In genomic region chr1:114458208-114458777, GRCh38 we compare ENCODE assay signal across 9 cellular contexts. TPM values are rescaled to one million over a fixed set of nuclear protein-coding genes. Genes with fewer than 3 reads are reported as not detected.
DNase-seq lines count a peak whose midpoint lies in the region; ATAC-seq and TF ChIP-seq lines count a peak whose summit lies in the region.
"Had no signal": no experiment of that assay in that cellular context is flagged by ENCODE, and none has a peak within 500 bp of the region (broad histone marks: within the 10 kb centered on the region; RNA-seq: fewer than 3 reads in every experiment).

No MANE protein-coding gene starts in this region.

- H3K4me1 ChIP-seq in mucosa of descending colon (ENCODE audit: low read depth): no peaks in the 10 kb centered on the region

- H3K9me3 Mint-ChIP-seq in Calu3 (ENCODE audit: low read depth, unreplicated experiment): no peaks in the 10 kb centered on the region
- H3K9me3 Mint-ChIP-seq in brain: no peaks in the 10 kb centered on the region

- peak overlapping the region; percentile 96 for H3K27ac Mint-ChIP-seq in Calu3 (ENCODE audit: unreplicated experiment)
- H3K27ac Mint-ChIP-seq in brain: peak overlapping the region in 4 of 5 experiments; percentile 4 to 88 (median 60)

- CTCF ChIA-PET in Calu3 (lab: Charles Lee): no interaction called here

- no peaks in the 10 kb centered on the region for H3K36me3 ChIP-seq in mucosa of descending colon (ENCODE audit: low read depth)

- ATAC-seq in mucosa of descending colon: peak; percentile 31
- no peak for ATAC-seq in GM21619 (IDR thresholded peaks at IDR 0.05; ENCODE audit: unreplicated experiment)
- ATAC-seq in GM19328 (IDR thresholded peaks at IDR 0.05; ENCODE audit: unreplicated experiment): no peak
- ATAC-seq in HG03520 (IDR thresholded peaks at IDR 0.05; ENCODE audit: unreplicated experiment): no peak
- ATAC-seq in HG02588 (IDR thresholded peaks at IDR 0.05; ENCODE audit: unreplicated experiment): no peak

- DNase-seq in Calu3 (peak; percentile 49), M059J (ENCODE audit: low read depth) (peak; percentile 66), mucosa of descending colon (no peak)
- DNase-seq: left cardiac atrium had no signal

- H3K4me1 Mint-ChIP-seq in Calu3 (ENCODE audit: low read depth, unreplicated experiment): peaks cover 20% of the 10 kb centered on the region
- H3K4me1 Mint-ChIP-seq in brain: peaks cover 9% of the 10 kb centered on the region

- intact Hi-C loops in Calu3 (cut with micrococcal nuclease; ENCODE audit: unreplicated experiment): no loop called here
- intact Hi-C loops in mucosa of descending colon (cut with DNase I, micrococcal nuclease): no loop called here

- H3K27me3 Mint-ChIP-seq in Calu3 (ENCODE audit: unreplicated experiment): no peaks in the 10 kb centered on the region
- H3K27me3 Mint-ChIP-seq in brain: no peaks in the 10 kb centered on the region

- H3K36me3 Mint-ChIP-seq in Calu3 (ENCODE audit: insufficient read depth, unreplicated experiment) (peaks cover 22% of the 10 kb centered on the region), brain (peaks cover 83% of the 10 kb centered on the region)

- peak overlapping the region; percentile 30 for H3K4me3 Mint-ChIP-seq in Calu3 (ENCODE audit: low read depth, unreplicated experiment)
- no peak overlapping the region for H3K4me3 Mint-ChIP-seq in brain

- H3K9me3 ChIP-seq in mucosa of descending colon: no peaks in the 10 kb centered on the region

- BruUV-seq in Calu3 (replicated peaks; lab: Mats Ljungman, UMichigan): no TSS peak

- TF ChIP-seq CTCF in Calu3 (IDR thresholded peaks at IDR 0.05; ENCODE audit: unreplicated experiment): no peak
- no peak for TF ChIP-seq CTCF in brain (conservative IDR thresholded peaks at IDR 0.05)
- TF ChIP-seq CTCF in mucosa of descending colon (IDR thresholded peaks at IDR 0.05): no peak

- no peak overlapping the region for H3K4me3 ChIP-seq in mucosa of descending colon

RNA-seq across cellular contexts. Expression of gene TRIM33, which starts 52.7 kb away (rescaled TPM):
- total RNA-seq in Calu3 (2022) (42.0 and 46.8 TPM in 2 replicates), mucosa of descending colon (10 to 100 TPM; 28.6 to 38.1 (median 35.5) TPM)
- 20.6 and 25.0 TPM in 2 replicates for total RNA-seq in M059J (2014; rRNA removed; shearing (Covaris generic))
- polyA plus RNA-seq in brain (ENCODE audit: insufficient read depth, low read depth, low replicate concordance): 14.8 TPM

Comparison
In these comparisons a context has a peak if more than half of its experiments do, and no peak if none do; other contexts are left out.
1. DNase-seq: peak in Calu3 (single experiment) and M059J (single experiment); none in mucosa of descending colon (0 of 3).